In genomic region chr2:20781656-20782265, GRCh38 we compare ENCODE assay signal across 8 cellular contexts. TPM values are rescaled to one million over a fixed set of nuclear protein-coding genes. Genes with fewer than 3 reads are reported as not detected.
A peak's percentile ranks its signal among the peaks of the same experiment; 100 is the strongest.
DNase-seq lines count a peak whose midpoint lies in the region; ATAC-seq and TF ChIP-seq lines count a peak whose summit lies in the region.

No MANE protein-coding gene starts in this region.

- intact Hi-C loops in esophagus muscularis mucosa (cut with DNase I): loop anchor here (2.0 to 5.0 kb wide), 2 partner anchors 183 to 336 kb away; no protein-coding TSS in a partner anchor

- peaks cover 0 to 12% (median 5%) of the 10 kb centered on the region in 4 donors for H3K36me3 ChIP-seq in esophagus muscularis mucosa

- DNase-seq in AG08395 (ENCODE audit: low spot score): peak; percentile 18
- DNase-seq in GM12865 (ENCODE audit: low read depth): peak; percentile 52
- DNase-seq in RPMI7951 (ENCODE audit: low read depth): peak; percentile 27
- DNase-seq in esophagus muscularis mucosa (ENCODE audit: extremely low spot score): no peak
- no peak for DNase-seq in stimulated activated effector memory CD8-positive, alpha-beta T cell treated with anti-CD3 and anti-CD28 coated beads, Interleukin-12 subunit alpha, Interleukin-12 subunit beta, amount 100 ng/mL, for 72 hours (ENCODE audit: low spot score in 2 of 2)
- DNase-seq in activated T-cell treated with anti-CD3 and anti-CD28 coated beads, Interleukin-2, amount 50 U/mL, for 24 hours: no peak

- no peaks in the 10 kb centered on the region for H3K27me3 ChIP-seq in esophagus muscularis mucosa

- no peak for TF ChIP-seq EP300 in esophagus muscularis mucosa (IDR thresholded peaks at IDR 0.05)

- TF ChIP-seq CTCF in GM12865 (IDR thresholded peaks at IDR 0.05; ENCODE audit: insufficient read depth, low read depth, low read length, missing control alignments) (peak; percentile 61), esophagus muscularis mucosa (IDR thresholded peaks at IDR 0.05) (peak; percentile 51 to 67 (median 57))

- peaks cover 22% of the 10 kb centered on the region for H3K36me3 Mint-ChIP-seq in stimulated activated effector memory CD8-positive, alpha-beta T cell treated with anti-CD3 and anti-CD28 coated beads, Interleukin-12 subunit alpha, Interleukin-12 subunit beta, amount 100 ng/mL, for 72 hours
- H3K36me3 Mint-ChIP-seq in activated T-cell treated with anti-CD3 and anti-CD28 coated beads, Interleukin-2, amount 50 U/mL, for 24 hours (ENCODE audit: low read depth): peaks cover 47% of the 10 kb centered on the region

- H3K4me1 Mint-ChIP-seq in stimulated activated effector memory CD8-positive, alpha-beta T cell treated with anti-CD3 and anti-CD28 coated beads, Interleukin-12 subunit alpha, Interleukin-12 subunit beta, amount 100 ng/mL, for 72 hours: no peaks in the 10 kb centered on the region
- H3K4me1 Mint-ChIP-seq in activated T-cell treated with anti-CD3 and anti-CD28 coated beads, Interleukin-2, amount 50 U/mL, for 24 hours (ENCODE audit: low read depth): no peaks in the 10 kb centered on the region

- no peak for TF ChIP-seq POLR2A in esophagus muscularis mucosa (IDR thresholded peaks at IDR 0.05; ENCODE audit: low read depth)

- H3K4me3 ChIP-seq in GM12865 (ENCODE audit: low read depth, low read length): no peak overlapping the region
- H3K4me3 ChIP-seq in esophagus muscularis mucosa: no peak overlapping the region

- no peaks in the 10 kb centered on the region for H3K9me3 Mint-ChIP-seq in stimulated activated effector memory CD8-positive, alpha-beta T cell treated with anti-CD3 and anti-CD28 coated beads, Interleukin-12 subunit alpha, Interleukin-12 subunit beta, amount 100 ng/mL, for 72 hours
- no peaks in the 10 kb centered on the region for H3K9me3 Mint-ChIP-seq in activated T-cell treated with anti-CD3 and anti-CD28 coated beads, Interleukin-2, amount 50 U/mL, for 24 hours

- H3K4me1 ChIP-seq in esophagus muscularis mucosa: no peaks in the 10 kb centered on the region

- H3K9me3 ChIP-seq in esophagus muscularis mucosa: no peaks in the 10 kb centered on the region

- ATAC-seq in HG02973 (IDR thresholded peaks at IDR 0.05; ENCODE audit: unreplicated experiment) (peak; percentile 75), GM19397 (IDR thresholded peaks at IDR 0.05; ENCODE audit: unreplicated experiment) (no peak)
- peak; percentile 55 for ATAC-seq in stimulated activated effector memory CD8-positive, alpha-beta T cell treated with anti-CD3 and anti-CD28 coated beads, Interleukin-12 subunit alpha, Interleukin-12 subunit beta, amount 100 ng/mL, for 72 hours

- no peak overlapping the region for H3K27ac Mint-ChIP-seq in stimulated activated effector memory CD8-positive, alpha-beta T cell treated with anti-CD3 and anti-CD28 coated beads, Interleukin-12 subunit alpha, Interleukin-12 subunit beta, amount 100 ng/mL, for 72 hours
- no peak overlapping the region for H3K27ac Mint-ChIP-seq in activated T-cell treated with anti-CD3 and anti-CD28 coated beads, Interleukin-2, amount 50 U/mL, for 24 hours

- no peak overlapping the region for H3K27ac ChIP-seq in esophagus muscularis mucosa (replicated peaks in 1 of 4)

- H3K27me3 Mint-ChIP-seq in activated T-cell treated with anti-CD3 and anti-CD28 coated beads, Interleukin-2, amount 50 U/mL, for 24 hours: no peaks in the 10 kb centered on the region

- H3K4me3 Mint-ChIP-seq in stimulated activated effector memory CD8-positive, alpha-beta T cell treated with anti-CD3 and anti-CD28 coated beads, Interleukin-12 subunit alpha, Interleukin-12 subunit beta, amount 100 ng/mL, for 72 hours: no peak overlapping the region
- H3K4me3 Mint-ChIP-seq in activated T-cell treated with anti-CD3 and anti-CD28 coated beads, Interleukin-2, amount 50 U/mL, for 24 hours: no peak overlapping the region

- 86% methylated on average over 3 of the region's 3 CpGs for WGBS in esophagus muscularis mucosa

RNA-seq across cellular contexts. Expression of gene LDAH, which starts 41.1 kb away (rescaled TPM):
- total RNA-seq in RPMI7951 (2014; rRNA removed; shearing (Covaris generic)): 23.2 and 24.3 TPM in 2 replicates
- total RNA-seq in esophagus muscularis mucosa: 10 to 100 TPM in 3 of 4 donors, 1 to 10 TPM in 1; 7.9 to 13.7 (median 11.9) TPM

Comparison
In these comparisons a context has a peak if more than half of its experiments do, and no peak if none do; other contexts are left out.
1. DNase-seq: peak in AG08395 (single experiment), GM12865 (single experiment) and RPMI7951 (single experiment); none in esophagus muscularis mucosa (single experiment), stimulated activated effector memory CD8-positive, alpha-beta T cell treated with anti-CD3 and anti-CD28 coated beads, Interleukin-12 subunit alpha, Interleukin-12 subunit beta, amount 100 ng/mL, for 72 hours (0 of 2) and activated T-cell treated with anti-CD3 and anti-CD28 coated beads, Interleukin-2, amount 50 U/mL, for 24 hours (single experiment).